ENCODE assay signal across 25 cellular contexts in genomic region chr3:128780438-128780837, GRCh38. TPM values are rescaled to one million over a fixed set of nuclear protein-coding genes. Genes with fewer than 3 reads are reported as not detected.
DNase-seq lines count a peak whose midpoint lies in the region; ATAC-seq and TF ChIP-seq lines count a peak whose summit lies in the region.
"Had no signal": no experiment of that assay in that cellular context is flagged by ENCODE, and none has a peak within 500 bp of the region (broad histone marks: within the 10 kb centered on the region; RNA-seq: fewer than 3 reads in every experiment).

No MANE protein-coding gene starts in this region.

- no peaks in the 10 kb centered on the region for H3K36me3 ChIP-seq in CD8-positive, alpha-beta memory T cell (ENCODE audit: insufficient read depth, low read length)
- peaks cover 4% of the 10 kb centered on the region for H3K36me3 ChIP-seq in osteoblast (ENCODE audit: insufficient read depth, low read length)
- H3K36me3 ChIP-seq: BE2C had no signal

- H3K27me3 Mint-ChIP-seq in activated CD4-positive, alpha-beta memory T cell treated with anti-CD3 and anti-CD28 coated beads for 36 hours, result no peaks in the 10 kb centered on the region
- no peaks in the 10 kb centered on the region for H3K27me3 Mint-ChIP-seq in activated CD4-positive, alpha-beta memory T cell treated with anti-CD3 and anti-CD28 coated beads, Interleukin-2, amount 10 ng/mL, durations not matched to agents 7 days and 5 days
- H3K27me3 Mint-ChIP-seq in CD8-positive, alpha-beta memory T cell, result no peaks in the 10 kb centered on the region
- H3K27me3 Mint-ChIP-seq: activated B cell treated with CpG ODN at 0.5 μM for 24 hours, progenitor cell of endocrine pancreas had no signal

- peaks cover 46% of the 10 kb centered on the region for H3K4me1 ChIP-seq in CD8-positive, alpha-beta memory T cell (ENCODE audit: insufficient read depth, low read length)
- H3K4me1 ChIP-seq in osteoblast (ENCODE audit: insufficient read depth, low read length), result peaks cover 3% of the 10 kb centered on the region

- H4K20me1 ChIP-seq in osteoblast (ENCODE audit: insufficient read depth, low read length), result peaks cover 87% of the 10 kb centered on the region

- peaks cover 88% of the 10 kb centered on the region for H3K4me1 Mint-ChIP-seq in activated CD4-positive, alpha-beta memory T cell treated with anti-CD3 and anti-CD28 coated beads for 36 hours (ENCODE audit: low read depth)
- H3K4me1 Mint-ChIP-seq in activated CD4-positive, alpha-beta memory T cell treated with anti-CD3 and anti-CD28 coated beads, Interleukin-2, amount 10 ng/mL, durations not matched to agents 7 days and 5 days, result peaks cover 47% of the 10 kb centered on the region
- H3K4me1 Mint-ChIP-seq in CD8-positive, alpha-beta memory T cell, result peaks cover 56 to 91% (median 88%) of the 10 kb centered on the region in 3 donors

- CTCF ChIA-PET in activated CD4-positive, alpha-beta memory T cell treated with anti-CD3 and anti-CD28 coated beads for 36 hours (lab: Charles Lee), result interaction anchor here (0.8 to 2.8 kb wide), 2 partner anchors 14 to 100 kb away, joined by 4 to 11 read pairs; no protein-coding TSS in a partner anchor
- CTCF ChIA-PET in activated CD4-positive, alpha-beta memory T cell treated with anti-CD3 and anti-CD28 coated beads, Interleukin-2, amount 10 ng/mL, durations not matched to agents 7 days and 5 days (lab: Charles Lee), result interaction anchor here (0.6 to 1.9 kb wide), 3 partner anchors 20 to 160 kb away, joined by 3 to 9 read pairs (median 3); no protein-coding TSS in a partner anchor
- CTCF ChIA-PET in CD8-positive, alpha-beta memory T cell (lab: Charles Lee), result interaction anchor here (0.8 to 1.6 kb wide), 4 partner anchors 11 to 100 kb away, joined by 3 to 9 read pairs (median 5); no protein-coding TSS in a partner anchor

- H3K4me2 ChIP-seq in osteoblast (ENCODE audit: insufficient read depth, low read length), result no peak overlapping the region
- H3K4me2 ChIP-seq: SK-N-SH, smooth muscle cell had no signal

- no peak overlapping the region for H2AFZ ChIP-seq in osteoblast (ENCODE audit: low read length)

- peak overlapping the region; percentile 60 for H3K27ac Mint-ChIP-seq in activated CD4-positive, alpha-beta memory T cell treated with anti-CD3 and anti-CD28 coated beads for 36 hours
- no peak overlapping the region for H3K27ac Mint-ChIP-seq in activated CD4-positive, alpha-beta memory T cell treated with anti-CD3 and anti-CD28 coated beads, Interleukin-2, amount 10 ng/mL, durations not matched to agents 7 days and 5 days
- H3K27ac Mint-ChIP-seq in CD8-positive, alpha-beta memory T cell, result peak overlapping the region in 7 of 8 donors; percentile 5 to 85 (median 52)
- H3K27ac Mint-ChIP-seq: activated B cell treated with CpG ODN at 0.5 μM for 24 hours, progenitor cell of endocrine pancreas had no signal

- no peaks in the 10 kb centered on the region for H3K9me3 ChIP-seq in CD8-positive, alpha-beta memory T cell (ENCODE audit: low read length)
- H3K9me3 ChIP-seq in osteoblast (ENCODE audit: low read depth, low read length), result no peaks in the 10 kb centered on the region
- H3K9me3 ChIP-seq: BE2C, SK-N-SH had no signal

- no peak overlapping the region for H3K27ac ChIP-seq in CD8-positive, alpha-beta memory T cell (ENCODE audit: low read depth, low read length)
- no peak overlapping the region for H3K27ac ChIP-seq in osteoblast (ENCODE audit: low read depth, low read length)
- H3K27ac ChIP-seq: foreskin keratinocyte had no signal

- peaks cover 100% of the 10 kb centered on the region for H3K79me2 ChIP-seq in osteoblast (ENCODE audit: insufficient read depth, low read length)

- peaks cover 4% of the 10 kb centered on the region for H3K36me3 Mint-ChIP-seq in activated CD4-positive, alpha-beta memory T cell treated with anti-CD3 and anti-CD28 coated beads for 36 hours
- peaks cover 17% of the 10 kb centered on the region for H3K36me3 Mint-ChIP-seq in activated CD4-positive, alpha-beta memory T cell treated with anti-CD3 and anti-CD28 coated beads, Interleukin-2, amount 10 ng/mL, durations not matched to agents 7 days and 5 days (ENCODE audit: low read depth)
- H3K36me3 Mint-ChIP-seq in CD8-positive, alpha-beta memory T cell, result peaks cover 0 to 4% (median 1%) of the 10 kb centered on the region in 3 donors

- no peaks in the 10 kb centered on the region for H3K9me3 Mint-ChIP-seq in activated CD4-positive, alpha-beta memory T cell treated with anti-CD3 and anti-CD28 coated beads for 36 hours
- no peaks in the 10 kb centered on the region for H3K9me3 Mint-ChIP-seq in activated CD4-positive, alpha-beta memory T cell treated with anti-CD3 and anti-CD28 coated beads, Interleukin-2, amount 10 ng/mL, durations not matched to agents 7 days and 5 days
- no peaks in the 10 kb centered on the region for H3K9me3 Mint-ChIP-seq in CD8-positive, alpha-beta memory T cell
- H3K9me3 Mint-ChIP-seq: activated B cell treated with CpG ODN at 0.5 μM for 24 hours, neural crest cell had no signal

- POLR2A ChIA-PET in activated CD4-positive, alpha-beta memory T cell treated with anti-CD3 and anti-CD28 coated beads for 36 hours (lab: Charles Lee), result interaction anchor here (0.6 kb wide), 1 partner anchor 160 kb away, joined by 3 read pairs; no protein-coding TSS in a partner anchor
- POLR2A ChIA-PET in activated CD4-positive, alpha-beta memory T cell treated with anti-CD3 and anti-CD28 coated beads, Interleukin-2, amount 10 ng/mL, durations not matched to agents 7 days and 5 days (lab: Charles Lee), result no interaction called here
- POLR2A ChIA-PET in CD8-positive, alpha-beta memory T cell (lab: Charles Lee), result interaction anchor here (0.9 kb wide), 1 partner anchor 10 kb away, joined by 3 read pairs; no protein-coding TSS in a partner anchor

- intact Hi-C loops in activated CD4-positive, alpha-beta memory T cell treated with anti-CD3 and anti-CD28 coated beads for 36 hours (cut with micrococcal nuclease), result no loop called here
- intact Hi-C loops in left cardiac atrium (cut with DNase I), result loop anchor here in 1 of 2 donors (10.0 kb wide), 1 partner anchor 56 kb away; the partner anchor contains the start of gene RAB7A

- ATAC-seq in left cardiac atrium (peak; percentile 4 to 29), HG02852 (IDR thresholded peaks at IDR 0.05; ENCODE audit: unreplicated experiment) (no peak)
- ATAC-seq: foreskin keratinocyte had no signal

- H3K27me3 ChIP-seq in CD8-positive, alpha-beta memory T cell (ENCODE audit: insufficient read depth, low read length, poor library complexity, severe bottlenecking), result no peaks in the 10 kb centered on the region
- no peaks in the 10 kb centered on the region for H3K27me3 ChIP-seq in osteoblast (ENCODE audit: insufficient read depth, low read length)
- H3K27me3 ChIP-seq: BE2C, foreskin keratinocyte had no signal

- no peak for TF ChIP-seq CTCF in osteoblast (IDR thresholded peaks at IDR 0.05; ENCODE audit: extremely low read depth, low read depth, low read length)

- H3K4me3 Mint-ChIP-seq in activated CD4-positive, alpha-beta memory T cell treated with anti-CD3 and anti-CD28 coated beads for 36 hours, result no peak overlapping the region
- no peak overlapping the region for H3K4me3 Mint-ChIP-seq in activated CD4-positive, alpha-beta memory T cell treated with anti-CD3 and anti-CD28 coated beads, Interleukin-2, amount 10 ng/mL, durations not matched to agents 7 days and 5 days
- H3K4me3 Mint-ChIP-seq in CD8-positive, alpha-beta memory T cell, result no peak overlapping the region
- H3K4me3 Mint-ChIP-seq: activated B cell treated with CpG ODN at 0.5 μM for 24 hours, neural crest cell had no signal

- no peak overlapping the region for H3K4me3 ChIP-seq in CD8-positive, alpha-beta memory T cell (ENCODE audit: low read length)
- H3K4me3 ChIP-seq in osteoblast (ENCODE audit: insufficient read depth, low read length), result no peak overlapping the region
- H3K4me3 ChIP-seq: smooth muscle cell had no signal

- no peak for DNase-seq in activated CD4-positive, alpha-beta memory T cell treated with anti-CD3 and anti-CD28 coated beads for 36 hours
- DNase-seq in activated CD4-positive, alpha-beta memory T cell treated with anti-CD3 and anti-CD28 coated beads, Interleukin-2, amount 10 ng/mL, durations not matched to agents 7 days and 5 days, result no peak
- no peak for DNase-seq in CD8-positive, alpha-beta memory T cell
- DNase-seq in left cardiac atrium, result no peak
- peak; percentile 45 for DNase-seq in osteoblast (ENCODE audit: insufficient read length, low spot score, missing footprints)
- no peak for DNase-seq in activated CD4-positive, alpha-beta T cell treated with anti-CD3 and anti-CD28 coated beads, Interleukin-2, amount 50 U/mL, for 4 hours
- DNase-seq in NCI-H748 treated with DMSO at 0.1 percent for 48 hours (lab: John Stamatoyannopoulos, UW), result no peak
- DNase-seq: activated B cell treated with CpG ODN at 0.5 μM for 24 hours; activated effector memory CD4-positive, alpha-beta T cell treated with anti-CD3 and anti-CD28 coated beads, Interleukin-2, amount 50 U/mL, for 16 hours; anterior cingulate cortex; BE2C; central memory CD4-positive, alpha-beta T cell; foreskin keratinocyte; HCEC 1CT; Karpas-422; NCI-H1092; NCI-H2081 treated with DMSO at 0.1 percent for 48 hours; NCI-H446 treated with DMSO at 0.1 percent for 48 hours; SK-N-SH; stimulated activated CD4-positive, alpha-beta T cell treated with anti-CD3 and anti-CD28 coated beads, Interleukin-2, amount 100 ng/mL, for 48 hours; T1000 had no signal

RNA-seq across cellular contexts. Expression of gene RAB7A, which starts 54.5 kb away (rescaled TPM):
- 100 to 1,000 TPM; 264 to 272 TPM for total RNA-seq in activated CD4-positive, alpha-beta memory T cell treated with anti-CD3 and anti-CD28 coated beads for 36 hours
- 100 to 1,000 TPM; 213 to 225 TPM for total RNA-seq in activated CD4-positive, alpha-beta memory T cell treated with anti-CD3 and anti-CD28 coated beads, Interleukin-2, amount 10 ng/mL, durations not matched to agents 7 days and 5 days
- total RNA-seq in CD8-positive, alpha-beta memory T cell, result 100 to 1,000 TPM; 260 to 285 TPM
- polyA plus RNA-seq in CD8-positive, alpha-beta memory T cell, result 206 TPM
- total RNA-seq in left cardiac atrium (100 to 1,000 TPM; 204 to 255 TPM), osteoblast (86.0 and 86.1 TPM in 2 replicates)
